1 cellular context compared by ENCODE assay signal in the genomic region with DNA sequence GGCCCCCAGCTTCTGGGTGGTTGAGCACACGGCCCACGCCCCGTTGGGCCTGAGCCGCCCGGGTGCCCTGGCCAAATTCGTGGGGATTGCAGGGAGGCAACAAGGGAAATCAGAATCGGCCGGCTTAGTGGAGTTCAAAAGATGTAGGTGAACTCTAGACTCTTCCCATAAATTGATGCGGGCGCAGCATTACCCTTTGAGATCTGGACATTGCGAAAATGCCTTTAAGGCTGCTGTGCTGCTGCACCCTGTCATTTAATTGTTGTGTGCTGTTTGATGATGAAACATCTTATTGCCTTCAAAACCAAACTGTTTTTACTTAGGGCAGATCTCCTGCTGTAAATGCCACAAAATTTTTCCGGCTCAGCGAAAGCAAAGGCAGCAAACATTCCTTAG.
TF ChIP-seq lines count a peak whose summit lies in the region.

No MANE protein-coding gene starts in this region.

TF ChIP-seq in K562, 482 proteins besides CTCF, POLR2A, EP300 and RAD21 (continued from another document):
- TF ChIP-seq, protein P1, sequence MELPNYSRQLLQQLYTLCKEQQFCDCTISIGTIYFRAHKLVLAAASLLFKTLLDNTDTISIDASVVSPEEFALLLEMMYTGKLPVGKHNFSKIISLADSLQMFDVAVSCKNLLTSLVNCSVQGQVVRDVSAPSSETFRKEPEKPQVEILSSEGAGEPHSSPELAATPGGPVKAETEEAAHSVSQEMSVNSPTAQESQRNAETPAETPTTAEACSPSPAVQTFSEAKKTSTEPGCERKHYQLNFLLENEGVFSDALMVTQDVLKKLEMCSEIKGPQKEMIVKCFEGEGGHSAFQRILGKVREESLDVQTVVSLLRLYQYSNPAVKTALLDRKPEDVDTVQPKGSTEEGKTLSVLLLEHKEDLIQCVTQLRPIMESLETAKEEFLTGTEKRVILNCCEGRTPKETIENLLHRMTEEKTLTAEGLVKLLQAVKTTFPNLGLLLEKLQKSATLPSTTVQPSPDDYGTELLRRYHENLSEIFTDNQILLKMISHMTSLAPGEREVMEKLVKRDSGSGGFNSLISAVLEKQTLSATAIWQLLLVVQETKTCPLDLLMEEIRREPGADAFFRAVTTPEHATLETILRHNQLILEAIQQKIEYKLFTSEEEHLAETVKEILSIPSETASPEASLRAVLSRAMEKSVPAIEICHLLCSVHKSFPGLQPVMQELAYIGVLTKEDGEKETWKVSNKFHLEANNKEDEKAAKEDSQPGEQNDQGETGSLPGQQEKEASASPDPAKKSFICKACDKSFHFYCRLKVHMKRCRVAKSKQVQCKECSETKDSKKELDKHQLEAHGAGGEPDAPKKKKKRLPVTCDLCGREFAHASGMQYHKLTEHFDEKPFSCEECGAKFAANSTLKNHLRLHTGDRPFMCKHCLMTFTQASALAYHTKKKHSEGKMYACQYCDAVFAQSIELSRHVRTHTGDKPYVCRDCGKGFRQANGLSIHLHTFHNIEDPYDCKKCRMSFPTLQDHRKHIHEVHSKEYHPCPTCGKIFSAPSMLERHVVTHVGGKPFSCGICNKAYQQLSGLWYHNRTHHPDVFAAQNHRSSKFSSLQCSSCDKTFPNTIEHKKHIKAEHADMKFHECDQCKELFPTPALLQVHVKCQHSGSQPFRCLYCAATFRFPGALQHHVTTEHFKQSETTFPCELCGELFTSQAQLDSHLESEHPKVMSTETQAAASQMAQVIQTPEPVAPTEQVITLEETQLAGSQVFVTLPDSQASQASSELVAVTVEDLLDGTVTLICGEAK (IDR thresholded peaks at IDR 0.05), result 0 out of 2 replicates have a peak, but pooled peaks have one; percentile 17
- TF ChIP-seq, protein P1 (CRISPR knock-in tag; IDR thresholded peaks at IDR 0.05), result no peak
- TF ChIP-seq ZNF639 (CRISPR knock-in tag; conservative IDR thresholded peaks at IDR 0.05 in 1 of 2, IDR thresholded peaks at IDR 0.05 in 1 of 2), result no peak; a peak in 1 of 4 replicates
- no peak for TF ChIP-seq HMGXB4 (CRISPR knock-in tag; IDR thresholded peaks at IDR 0.05)
- TF ChIP-seq ATF1 (CRISPR knock-in tag; IDR thresholded peaks at IDR 0.05), result no peak
- TF ChIP-seq ATF1 (tag; IDR thresholded peaks at IDR 0.05), result 0 out of 2 replicates have a peak, but pooled peaks have one; percentile 12
- TF ChIP-seq HNRNPLL (IDR thresholded peaks at IDR 0.05; ENCODE audit: low read depth, low read length, poor library complexity, severe bottlenecking), result no peak
- no peak for TF ChIP-seq ZNF212 (CRISPR knock-in tag; IDR thresholded peaks at IDR 0.05)
- peak; percentile 44 for TF ChIP-seq CCNT2 (IDR thresholded peaks at IDR 0.05; ENCODE audit: borderline replicate concordance, extremely low read depth, insufficient read length, low read depth, low read length)
- no peak for TF ChIP-seq NR2C2 (CRISPR knock-in tag; IDR thresholded peaks at IDR 0.05)
- TF ChIP-seq NR2C2 (tag; IDR thresholded peaks at IDR 0.05), result peak; percentile 62; the same call in 1 of the 2 replicates
- peak; percentile 51 for TF ChIP-seq KDM5B (IDR thresholded peaks at IDR 0.05; ENCODE audit: insufficient replicate concordance, low read depth, low read length)
- TF ChIP-seq ZFX (CRISPR knock-in tag; IDR thresholded peaks at IDR 0.05), result 0 out of 2 replicates have a peak, but pooled peaks have one; percentile 1
- peak; percentile 39; the same call in 1 of the 2 replicates for TF ChIP-seq DPF2 (IDR thresholded peaks at IDR 0.05)
- no peak for TF ChIP-seq ZNF175 (CRISPR knock-in tag; IDR thresholded peaks at IDR 0.05; ENCODE audit: low read depth)
- TF ChIP-seq, protein P2, sequence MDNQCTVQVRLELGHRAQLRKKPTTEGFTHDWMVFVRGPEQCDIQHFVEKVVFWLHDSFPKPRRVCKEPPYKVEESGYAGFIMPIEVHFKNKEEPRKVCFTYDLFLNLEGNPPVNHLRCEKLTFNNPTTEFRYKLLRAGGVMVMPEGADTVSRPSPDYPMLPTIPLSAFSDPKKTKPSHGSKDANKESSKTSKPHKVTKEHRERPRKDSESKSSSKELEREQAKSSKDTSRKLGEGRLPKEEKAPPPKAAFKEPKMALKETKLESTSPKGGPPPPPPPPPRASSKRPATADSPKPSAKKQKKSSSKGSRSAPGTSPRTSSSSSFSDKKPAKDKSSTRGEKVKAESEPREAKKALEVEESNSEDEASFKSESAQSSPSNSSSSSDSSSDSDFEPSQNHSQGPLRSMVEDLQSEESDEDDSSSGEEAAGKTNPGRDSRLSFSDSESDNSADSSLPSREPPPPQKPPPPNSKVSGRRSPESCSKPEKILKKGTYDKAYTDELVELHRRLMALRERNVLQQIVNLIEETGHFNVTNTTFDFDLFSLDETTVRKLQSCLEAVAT (IDR thresholded peaks at IDR 0.05), result peak in 1 of 2 experiments; percentile 26; a peak in 1 of 4 replicates
